13 cellular contexts compared by ENCODE assay signal in genomic region chr13:44868397-44868796, GRCh38.
DNase-seq lines count a peak whose midpoint lies in the region; ATAC-seq and TF ChIP-seq lines count a peak whose summit lies in the region.
"Had no signal": no experiment of that assay in that cellular context is flagged by ENCODE, and none has a peak within 500 bp of the region (broad histone marks: within the 10 kb centered on the region; RNA-seq: fewer than 3 reads in every experiment).

No MANE protein-coding gene starts in this region.

- H3K4me3 Mint-ChIP-seq in stimulated activated naive CD8-positive, alpha-beta T cell treated with anti-CD3 and anti-CD28 coated beads, Interleukin-15, amount 100 ng/mL, for 72 hours: no peak overlapping the region
- H3K4me3 Mint-ChIP-seq: GM23338 had no signal

- H3K27ac Mint-ChIP-seq in activated naive CD4-positive, alpha-beta T cell treated with anti-CD3 and anti-CD28 coated beads, Interleukin-2, amount 50 U/mL, for 72 hours: no peak overlapping the region
- H3K27ac Mint-ChIP-seq in stimulated activated naive CD8-positive, alpha-beta T cell treated with anti-CD3 and anti-CD28 coated beads, Interleukin-15, amount 100 ng/mL, for 72 hours: peak overlapping the region in 1 of 2 donors; percentile 80
- H3K27ac Mint-ChIP-seq: GM23338 had no signal

- intact Hi-C loops in colonic mucosa (cut with DNase I): no loop called here

- H3K27ac ChIP-seq in colonic mucosa: no peak overlapping the region
- H3K27ac ChIP-seq: sigmoid colon had no signal

- H3K27me3 Mint-ChIP-seq in stimulated activated naive CD8-positive, alpha-beta T cell treated with anti-CD3 and anti-CD28 coated beads, Interleukin-15, amount 100 ng/mL, for 72 hours: peaks cover 52% of the 10 kb centered on the region

- peaks cover 4 to 5% of the 10 kb centered on the region in 2 donors for H3K9me3 Mint-ChIP-seq in activated naive CD4-positive, alpha-beta T cell treated with anti-CD3 and anti-CD28 coated beads, Interleukin-2, amount 50 U/mL, for 72 hours
- peaks cover 0 to 23% of the 10 kb centered on the region in 2 donors for H3K9me3 Mint-ChIP-seq in stimulated activated naive CD8-positive, alpha-beta T cell treated with anti-CD3 and anti-CD28 coated beads, Interleukin-15, amount 100 ng/mL, for 72 hours

- peaks cover 12% of the 10 kb centered on the region for H3K4me1 Mint-ChIP-seq in stimulated activated naive CD8-positive, alpha-beta T cell treated with anti-CD3 and anti-CD28 coated beads, Interleukin-15, amount 100 ng/mL, for 72 hours
- H3K4me1 Mint-ChIP-seq: GM23338 had no signal

- no peak overlapping the region for H3K9ac ChIP-seq in colonic mucosa (ENCODE audit: low read depth in 2 of 2, low read length in 2 of 2)

- no peak overlapping the region for H3K4me3 ChIP-seq in colonic mucosa
- H3K4me3 ChIP-seq: GM23338, sigmoid colon had no signal

- H3K36me3 Mint-ChIP-seq in activated naive CD4-positive, alpha-beta T cell treated with anti-CD3 and anti-CD28 coated beads, Interleukin-2, amount 50 U/mL, for 72 hours: peaks cover 0 to 7% of the 10 kb centered on the region in 2 donors

- ATAC-seq in activated naive CD4-positive, alpha-beta T cell treated with anti-CD3 and anti-CD28 coated beads, Interleukin-2, amount 50 U/mL, for 72 hours: peak; percentile 73 to 76
- ATAC-seq in GM21515 (IDR thresholded peaks at IDR 0.05; ENCODE audit: unreplicated experiment) (peak; percentile 88), HG03159 (IDR thresholded peaks at IDR 0.05; ENCODE audit: unreplicated experiment) (peak; percentile 75)
- peak; percentile 95 for ATAC-seq in stimulated activated naive CD8-positive, alpha-beta T cell treated with anti-CD3 and anti-CD28 coated beads, Interleukin-15, amount 100 ng/mL, for 72 hours
- ATAC-seq: GM23338, Panc1 had no signal

- H3K36me3 ChIP-seq in colonic mucosa: no peaks in the 10 kb centered on the region
- H3K36me3 ChIP-seq: sigmoid colon had no signal

- H3K4me1 ChIP-seq in colonic mucosa: no peaks in the 10 kb centered on the region
- H3K4me1 ChIP-seq: sigmoid colon had no signal

- H3K9me3 ChIP-seq in colonic mucosa: no peaks in the 10 kb centered on the region
- H3K9me3 ChIP-seq: sigmoid colon had no signal

- peak in 1 of 2 donors; percentile 9 for DNase-seq in activated naive CD4-positive, alpha-beta T cell treated with anti-CD3 and anti-CD28 coated beads, Interleukin-2, amount 50 U/mL, for 72 hours (ENCODE audit: low spot score in 2 of 2)
- DNase-seq in activated naive CD4-positive, alpha-beta T cell treated with anti-CD3 and anti-CD28 coated beads, Interleukin-2, amount 50 U/mL, for 16 hours: no peak
- peak; percentile 6 to 48 for DNase-seq in stimulated activated naive CD8-positive, alpha-beta T cell treated with anti-CD3 and anti-CD28 coated beads, Interleukin-15, amount 100 ng/mL, for 72 hours
- DNase-seq in NCI-H526 treated with DMSO at 0.1 percent for 48 hours (lab: John Stamatoyannopoulos, UW): no peak
- no peak for DNase-seq in colonic mucosa
- no peak for DNase-seq in Kasumi-1 (lab: John Stamatoyannopoulos, UW)
- DNase-seq: NCI-H2081 treated with DMSO at 0.1 percent for 48 hours, sigmoid colon, T-helper 9 cell had no signal

- TF ChIP-seq CTCF in colonic mucosa (IDR thresholded peaks at IDR 0.05): no peak

- no peaks in the 10 kb centered on the region for H3K27me3 ChIP-seq in colonic mucosa
- H3K27me3 ChIP-seq: sigmoid colon had no signal

Comparison
In these comparisons a context has a peak if more than half of its experiments do, and no peak if none do; other contexts are left out.
1. DNase-seq: peak in stimulated activated naive CD8-positive, alpha-beta T cell treated with anti-CD3 and anti-CD28 coated beads, Interleukin-15, amount 100 ng/mL, for 72 hours (2 of 2); none in activated naive CD4-positive, alpha-beta T cell treated with anti-CD3 and anti-CD28 coated beads, Interleukin-2, amount 50 U/mL, for 16 hours (single experiment), NCI-H526 treated with DMSO at 0.1 percent for 48 hours (single experiment), colonic mucosa (single experiment) and Kasumi-1 (0 of 2).
2. Peak in every context shown above with its lines, with median percentiles within 50 percentile points of each other: ATAC-seq.